ENCODE assay signal across 1 cellular context in genomic region chr4:89299153-89299789, GRCh38.
A peak's percentile ranks its signal among the peaks of the same experiment; 100 is the strongest.
TF ChIP-seq lines count a peak whose summit lies in the region.

No MANE protein-coding gene starts in this region.

TF ChIP-seq in K562, 482 proteins besides CTCF, POLR2A, EP300 and RAD21 (continued from another document):
- TF ChIP-seq, protein P1, sequence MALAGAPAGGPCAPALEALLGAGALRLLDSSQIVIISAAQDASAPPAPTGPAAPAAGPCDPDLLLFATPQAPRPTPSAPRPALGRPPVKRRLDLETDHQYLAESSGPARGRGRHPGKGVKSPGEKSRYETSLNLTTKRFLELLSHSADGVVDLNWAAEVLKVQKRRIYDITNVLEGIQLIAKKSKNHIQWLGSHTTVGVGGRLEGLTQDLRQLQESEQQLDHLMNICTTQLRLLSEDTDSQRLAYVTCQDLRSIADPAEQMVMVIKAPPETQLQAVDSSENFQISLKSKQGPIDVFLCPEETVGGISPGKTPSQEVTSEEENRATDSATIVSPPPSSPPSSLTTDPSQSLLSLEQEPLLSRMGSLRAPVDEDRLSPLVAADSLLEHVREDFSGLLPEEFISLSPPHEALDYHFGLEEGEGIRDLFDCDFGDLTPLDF (CRISPR knock-in tag; IDR thresholded peaks at IDR 0.05), result no peak
- TF ChIP-seq ZFP1 (CRISPR knock-in tag; IDR thresholded peaks at IDR 0.05), result no peak
- no peak for TF ChIP-seq MAFF (IDR thresholded peaks at IDR 0.05; ENCODE audit: low read length)
- TF ChIP-seq ELF4 (CRISPR knock-in tag; IDR thresholded peaks at IDR 0.05), result no peak
- TF ChIP-seq, protein P2, sequence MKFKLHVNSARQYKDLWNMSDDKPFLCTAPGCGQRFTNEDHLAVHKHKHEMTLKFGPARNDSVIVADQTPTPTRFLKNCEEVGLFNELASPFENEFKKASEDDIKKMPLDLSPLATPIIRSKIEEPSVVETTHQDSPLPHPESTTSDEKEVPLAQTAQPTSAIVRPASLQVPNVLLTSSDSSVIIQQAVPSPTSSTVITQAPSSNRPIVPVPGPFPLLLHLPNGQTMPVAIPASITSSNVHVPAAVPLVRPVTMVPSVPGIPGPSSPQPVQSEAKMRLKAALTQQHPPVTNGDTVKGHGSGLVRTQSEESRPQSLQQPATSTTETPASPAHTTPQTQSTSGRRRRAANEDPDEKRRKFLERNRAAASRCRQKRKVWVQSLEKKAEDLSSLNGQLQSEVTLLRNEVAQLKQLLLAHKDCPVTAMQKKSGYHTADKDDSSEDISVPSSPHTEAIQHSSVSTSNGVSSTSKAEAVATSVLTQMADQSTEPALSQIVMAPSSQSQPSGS (CRISPR knock-in tag; IDR thresholded peaks at IDR 0.05), result no peak
- TF ChIP-seq MLX (CRISPR knock-in tag; conservative IDR thresholded peaks at IDR 0.05), result no peak
- TF ChIP-seq DPF2 (IDR thresholded peaks at IDR 0.05), result no peak
- TF ChIP-seq TCF3 (CRISPR knock-in tag; IDR thresholded peaks at IDR 0.05), result peak; percentile 22; the same call in 1 of the 2 replicates
- TF ChIP-seq TAF1 (IDR thresholded peaks at IDR 0.05; ENCODE audit: control insufficient read depth, extremely low read depth, insufficient read depth, low read length, severe bottlenecking), result no peak
- no peak for TF ChIP-seq PRMT5 (CRISPR knock-in tag; IDR thresholded peaks at IDR 0.05)
- no peak for TF ChIP-seq FOXJ3 (CRISPR knock-in tag; IDR thresholded peaks at IDR 0.05)
- no peak for TF ChIP-seq TRIM24 (IDR thresholded peaks at IDR 0.05)
- TF ChIP-seq CBX5 (IDR thresholded peaks at IDR 0.05; ENCODE audit: borderline replicate concordance, low read depth), result no peak
- no peak for TF ChIP-seq SRSF3 (IDR thresholded peaks at IDR 0.05; ENCODE audit: insufficient read depth, low read length)
- TF ChIP-seq ARID3B (CRISPR knock-in tag; IDR thresholded peaks at IDR 0.05; ENCODE audit: borderline replicate concordance), result no peak
- no peak for TF ChIP-seq NEUROD1 (IDR thresholded peaks at IDR 0.05; ENCODE audit: borderline replicate concordance, low read depth, low read length, partially characterized antibody)
- TF ChIP-seq ZNF785 (CRISPR knock-in tag; IDR thresholded peaks at IDR 0.05), result no peak
- TF ChIP-seq PTBP1 (IDR thresholded peaks at IDR 0.05; ENCODE audit: low read depth, low read length), result no peak
- TF ChIP-seq ARID1B (IDR thresholded peaks at IDR 0.05), result peak; percentile 58
- TF ChIP-seq ZNF232 (CRISPR knock-in tag; IDR thresholded peaks at IDR 0.05), result no peak
- no peak for TF ChIP-seq RB1 (IDR thresholded peaks at IDR 0.05; ENCODE audit: low read depth)
